In the genomic region with DNA sequence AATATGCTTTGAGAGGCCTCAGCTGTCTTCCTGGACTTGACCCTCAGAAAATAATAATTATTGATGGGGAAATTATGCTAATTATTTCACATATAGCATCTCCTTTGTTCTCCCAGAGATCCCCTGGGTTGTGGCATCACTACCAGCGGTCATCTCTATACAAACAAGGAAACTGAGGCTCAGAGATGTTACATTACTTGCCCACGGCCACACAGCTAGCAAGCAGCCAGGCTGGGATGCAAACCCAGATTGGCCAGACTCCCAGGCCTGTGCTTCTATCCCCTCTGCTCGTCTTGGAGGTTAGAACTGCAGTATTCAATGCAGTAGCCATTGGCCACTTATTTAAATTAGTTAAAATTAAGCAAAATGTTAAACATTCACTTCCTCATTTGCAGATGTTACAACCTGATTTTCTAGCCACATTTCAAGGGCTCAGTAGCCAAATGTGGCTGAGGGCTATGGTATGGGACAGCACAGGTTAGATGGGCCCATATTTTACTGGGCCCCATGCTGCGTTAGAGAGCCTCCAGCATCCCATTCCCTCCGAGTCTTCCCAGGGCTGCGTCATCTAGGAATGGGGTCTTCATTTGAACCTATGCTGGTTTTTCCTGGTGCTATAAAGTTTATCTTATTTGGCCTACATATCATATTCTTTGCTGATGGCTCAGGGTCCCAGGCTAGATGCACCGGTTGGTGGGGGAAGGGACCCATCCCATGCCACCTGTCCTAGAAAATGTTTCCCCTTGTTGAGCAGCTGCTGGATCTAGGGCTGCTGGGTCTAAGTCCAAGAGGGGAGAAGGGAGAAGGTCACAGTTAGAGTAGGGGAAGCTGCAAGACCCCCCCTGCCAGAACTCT, we compare ENCODE assay signal across 11 cellular contexts. TPM values are rescaled to one million over a fixed set of nuclear protein-coding genes. Genes with fewer than 3 reads are reported as not detected.
A peak's percentile ranks its signal among the peaks of the same experiment; 100 is the strongest.
DNase-seq lines count a peak whose midpoint lies in the region; ATAC-seq and TF ChIP-seq lines count a peak whose summit lies in the region.
"Had no signal": no experiment of that assay in that cellular context is flagged by ENCODE, and none has a peak within 500 bp of the region (broad histone marks: within the 10 kb centered on the region; RNA-seq: fewer than 3 reads in every experiment).

No MANE protein-coding gene starts in this region.

- peaks cover 51% of the 10 kb centered on the region for H3K4me1 Mint-ChIP-seq in CD4-positive, alpha-beta T cell (ENCODE audit: low read depth)
- H3K4me1 Mint-ChIP-seq in brain: peaks cover 52% of the 10 kb centered on the region
- peaks cover 22 to 55% (median 53%) of the 10 kb centered on the region in 4 donors for H3K4me1 Mint-ChIP-seq in naive thymus-derived CD8-positive, alpha-beta T cell

- POLR2A ChIA-PET in CD4-positive, alpha-beta T cell (lab: Charles Lee): no interaction called here
- POLR2A ChIA-PET in naive thymus-derived CD8-positive, alpha-beta T cell (lab: Charles Lee): interaction anchor here (0.9 kb wide), 1 partner anchor 8 kb away, joined by 3 read pairs; no protein-coding TSS in a partner anchor

- no peak overlapping the region for H3K27ac ChIP-seq in CD4-positive, alpha-beta T cell (ENCODE audit: low read depth, low read length)
- H3K27ac ChIP-seq: tibial artery had no signal

- H3K27me3 ChIP-seq in CD4-positive, alpha-beta T cell (ENCODE audit: control insufficient read depth, insufficient read depth, low read length): no peaks in the 10 kb centered on the region
- H3K27me3 ChIP-seq in MG63: no peaks in the 10 kb centered on the region
- H3K27me3 ChIP-seq: tibial artery had no signal

- H3K27me3 Mint-ChIP-seq in CD4-positive, alpha-beta T cell: no peaks in the 10 kb centered on the region
- H3K27me3 Mint-ChIP-seq in brain: peaks cover 13% of the 10 kb centered on the region
- no peaks in the 10 kb centered on the region for H3K27me3 Mint-ChIP-seq in naive thymus-derived CD8-positive, alpha-beta T cell

- no peak for ATAC-seq in CD4-positive, alpha-beta T cell (ENCODE audit: poor library complexity)
- ATAC-seq in naive thymus-derived CD8-positive, alpha-beta T cell: no peak

- intact Hi-C loops in CD4-positive, alpha-beta T cell (cut with DNase I, micrococcal nuclease): loop anchor here in 1 of 2 experiments (1.0 kb wide), 1 partner anchor 35 kb away; no protein-coding TSS in a partner anchor

- TF ChIP-seq CTCF in CD4-positive, alpha-beta T cell (IDR thresholded peaks at IDR 0.05): no peak
- no peak for TF ChIP-seq CTCF in brain (conservative IDR thresholded peaks at IDR 0.05)

- H3K27ac Mint-ChIP-seq in CD4-positive, alpha-beta T cell: peak overlapping the region; percentile 73
- peak overlapping the region in 3 of 5 experiments; percentile 37 to 95 (median 53) for H3K27ac Mint-ChIP-seq in brain
- H3K27ac Mint-ChIP-seq in naive thymus-derived CD8-positive, alpha-beta T cell: peak overlapping the region in 8 of 10 donors; percentile 33 to 86 (median 39)

- H3K36me3 Mint-ChIP-seq in CD4-positive, alpha-beta T cell (ENCODE audit: low read depth): peaks cover 51% of the 10 kb centered on the region
- H3K36me3 Mint-ChIP-seq in brain: peaks cover 8% of the 10 kb centered on the region
- H3K36me3 Mint-ChIP-seq in naive thymus-derived CD8-positive, alpha-beta T cell: peaks cover 0 to 17% (median 0%) of the 10 kb centered on the region in 3 donors

- no peaks in the 10 kb centered on the region for H3K9me3 Mint-ChIP-seq in CD4-positive, alpha-beta T cell
- H3K9me3 Mint-ChIP-seq in brain: no peaks in the 10 kb centered on the region
- no peaks in the 10 kb centered on the region for H3K9me3 Mint-ChIP-seq in naive thymus-derived CD8-positive, alpha-beta T cell

- H3K36me3 ChIP-seq in MG63: peaks cover 33% of the 10 kb centered on the region

- DNase-seq in CD4-positive, alpha-beta T cell: no peak
- no peak for DNase-seq in MG63
- DNase-seq in naive thymus-derived CD8-positive, alpha-beta T cell: no peak
- DNase-seq in NCI-H69 (lab: John Stamatoyannopoulos, UW): no peak
- DNase-seq in stimulated activated CD4-positive, alpha-beta T cell treated with anti-CD3 and anti-CD28 coated beads, Interleukin-12 subunit alpha, Interleukin-12 subunit beta, amount 100 ng/mL, for 4 hours: no peak
- no peak for DNase-seq in stimulated activated naive CD4-positive, alpha-beta T cell (lab: John Stamatoyannopoulos, UW)
- no peak for DNase-seq in NCI-H1436 treated with DMSO at 0.1 percent for 48 hours (lab: John Stamatoyannopoulos, UW)
- DNase-seq: NCI-H2171 treated with DMSO at 0.1 percent for 48 hours, retina had no signal

- H3K4me3 Mint-ChIP-seq in CD4-positive, alpha-beta T cell: peak overlapping the region; percentile 94
- H3K4me3 Mint-ChIP-seq in brain: peak overlapping the region; percentile 97 to 98 (median 97)
- peak overlapping the region; percentile 49 to 98 (median 90) for H3K4me3 Mint-ChIP-seq in naive thymus-derived CD8-positive, alpha-beta T cell

- H3K4me3 ChIP-seq in MG63: peak overlapping the region; percentile 67

- H3K9me3 ChIP-seq in CD4-positive, alpha-beta T cell (ENCODE audit: control insufficient read depth, low read length): no peaks in the 10 kb centered on the region
- no peaks in the 10 kb centered on the region for H3K9me3 ChIP-seq in MG63
- H3K9me3 ChIP-seq: tibial artery had no signal

- CTCF ChIA-PET in CD4-positive, alpha-beta T cell (lab: Charles Lee): interaction anchor here (1.8 kb wide), 1 partner anchor 36 kb away, joined by 12 read pairs; no protein-coding TSS in a partner anchor

RNA-seq across cellular contexts. Expression of a gene that starts 2.2 kb away (rescaled TPM):
- 1 to 10 TPM; 4.4 to 4.9 TPM for total RNA-seq in CD4-positive, alpha-beta T cell
- total RNA-seq in MG63 (2014; rRNA removed; shearing (Covaris generic); ENCODE audit: low replicate concordance): 3.8 and 11.5 TPM in 2 replicates
- polyA plus RNA-seq in brain (ENCODE audit: insufficient read depth, low read depth, low replicate concordance): 7.7 TPM
- 10 to 100 TPM; 11.8 to 12.3 TPM for total RNA-seq in naive thymus-derived CD8-positive, alpha-beta T cell
- polyA plus RNA-seq in naive thymus-derived CD8-positive, alpha-beta T cell: 10 to 100 TPM in 1 of 3 donors, 1 to 10 TPM in 2; 5.6 to 10.0 (median 8.4) TPM

RNA-seq across cellular contexts. Expression of a gene that starts 40.1 kb away (rescaled TPM):
- total RNA-seq in CD4-positive, alpha-beta T cell: 100 to 1,000 TPM; 248 TPM
- total RNA-seq in MG63 (2014; rRNA removed; shearing (Covaris generic); ENCODE audit: low replicate concordance): 6.5 and 13.0 TPM in 2 replicates
- 18.2 TPM for polyA plus RNA-seq in brain (ENCODE audit: insufficient read depth, low read depth, low replicate concordance)
- total RNA-seq in naive thymus-derived CD8-positive, alpha-beta T cell: 10 to 100 TPM; 59.5 to 64.5 TPM
- 10 to 100 TPM; 24.3 to 33.4 (median 30.3) TPM for polyA plus RNA-seq in naive thymus-derived CD8-positive, alpha-beta T cell
